Comparison of ENCODE assay signal across 1 cellular context in the genomic region with DNA sequence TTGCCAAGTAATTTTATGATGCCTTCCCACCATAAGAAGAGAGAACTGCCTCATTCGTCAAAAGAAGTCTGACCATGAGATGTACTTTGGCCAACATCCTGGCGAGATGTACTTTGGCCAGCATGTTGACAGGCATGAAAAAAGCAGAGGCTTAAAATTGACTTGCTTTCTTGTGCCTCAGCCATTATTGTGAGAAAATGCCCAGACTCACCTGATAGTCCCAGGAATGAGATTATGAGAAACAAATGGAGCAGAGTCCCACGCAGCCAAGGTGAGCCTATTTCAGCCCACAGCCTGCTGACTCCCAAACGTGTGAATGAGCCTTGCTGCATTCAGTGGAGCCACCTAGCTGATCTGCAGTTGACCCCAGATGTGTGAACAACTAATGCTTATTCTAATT.
A peak's percentile ranks its signal among the peaks of the same experiment; 100 is the strongest.
TF ChIP-seq lines count a peak whose summit lies in the region.

No MANE protein-coding gene starts in this region.

TF ChIP-seq in HepG2, 621 proteins besides CTCF, POLR2A, EP300 and RAD21 (continues in another document):
- TF ChIP-seq SALL1 (CRISPR knock-in tag; IDR thresholded peaks at IDR 0.05) (peak; percentile 21; the same call in 1 of the 2 replicates), LCORL (IDR thresholded peaks at IDR 0.05) (no peak), LCORL (CRISPR knock-in tag; IDR thresholded peaks at IDR 0.05) (no peak), SP5 (CRISPR knock-in tag; IDR thresholded peaks at IDR 0.05; ENCODE audit: borderline replicate concordance, low read depth) (no peak), FOXO1 (CRISPR knock-in tag; IDR thresholded peaks at IDR 0.05) (peak; percentile 29; the same call in 1 of the 2 replicates), ZNF644 (CRISPR knock-in tag; IDR thresholded peaks at IDR 0.05; ENCODE audit: low read depth) (peak; percentile 87), ZNF3 (CRISPR knock-in tag; IDR thresholded peaks at IDR 0.05) (no peak), IRF2 (CRISPR knock-in tag; IDR thresholded peaks at IDR 0.05) (0 out of 2 replicates have a peak, but pooled peaks have one; percentile 24), FOXA3 (CRISPR knock-in tag; IDR thresholded peaks at IDR 0.05) (peak; percentile 49; the same call in 1 of the 2 replicates), PAXIP1 (CRISPR knock-in tag; conservative IDR thresholded peaks at IDR 0.05) (peak; percentile 80), REST (IDR thresholded peaks at IDR 0.05; ENCODE audit: borderline replicate concordance in 1 of 2, low read depth in 1 of 2, low read length in 2 of 2) (no peak), GATAD2A (CRISPR knock-in tag; IDR thresholded peaks at IDR 0.05) (peak; percentile 32; the same call in 1 of the 2 replicates), HMG20A (CRISPR knock-in tag; IDR thresholded peaks at IDR 0.05; ENCODE audit: borderline replicate concordance) (peak; percentile 19; the same call in 1 of the 2 replicates), ZNF614 (CRISPR knock-in tag; IDR thresholded peaks at IDR 0.05; ENCODE audit: borderline replicate concordance) (peak; percentile 59; the same call in 1 of the 2 replicates), KDM5B (CRISPR knock-in tag; IDR thresholded peaks at IDR 0.05; ENCODE audit: borderline replicate concordance) (no peak), ZNF333 (CRISPR knock-in tag; IDR thresholded peaks at IDR 0.05; ENCODE audit: borderline replicate concordance) (no peak), MED1 (CRISPR knock-in tag; IDR thresholded peaks at IDR 0.05) (0 out of 2 replicates have a peak, but pooled peaks have one; percentile 47), ZNF235 (CRISPR knock-in tag; IDR thresholded peaks at IDR 0.05; ENCODE audit: borderline replicate concordance) (no peak), HINFP (CRISPR knock-in tag; IDR thresholded peaks at IDR 0.05; ENCODE audit: low read depth) (no peak), ZNF703 (CRISPR knock-in tag; IDR thresholded peaks at IDR 0.05; ENCODE audit: borderline replicate concordance) (no peak), ZNF766 (CRISPR knock-in tag; IDR thresholded peaks at IDR 0.05; ENCODE audit: borderline replicate concordance) (no peak), HNF4G (IDR thresholded peaks at IDR 0.05; ENCODE audit: borderline replicate concordance, low read depth, low read length) (peak; percentile 70; the same call in 1 of the 2 replicates), HNF4G (CRISPR knock-in tag; IDR thresholded peaks at IDR 0.05; ENCODE audit: borderline replicate concordance, low read depth) (peak; percentile 48; the same call in 1 of the 2 replicates), ZGPAT (CRISPR knock-in tag; IDR thresholded peaks at IDR 0.05) (peak; percentile 19; the same call in 1 of the 2 replicates), ADNP (CRISPR knock-in tag; IDR thresholded peaks at IDR 0.05) (no peak), FIP1L1 (IDR thresholded peaks at IDR 0.05; ENCODE audit: borderline replicate concordance, insufficient read depth, low read depth, low read length) (no peak), ZBED4 (CRISPR knock-in tag; IDR thresholded peaks at IDR 0.05; ENCODE audit: borderline replicate concordance) (no peak), RXRB (CRISPR knock-in tag; IDR thresholded peaks at IDR 0.05; ENCODE audit: borderline replicate concordance) (peak; percentile 22; the same call in 1 of the 2 replicates), SAP130 (CRISPR knock-in tag; IDR thresholded peaks at IDR 0.05; ENCODE audit: low read depth) (peak; percentile 40), RARA (CRISPR knock-in tag; IDR thresholded peaks at IDR 0.05) (0 out of 2 replicates have a peak, but pooled peaks have one; percentile 14), ARNTL (CRISPR knock-in tag; IDR thresholded peaks at IDR 0.05) (no peak), MYC (CRISPR knock-in tag; IDR thresholded peaks at IDR 0.05; ENCODE audit: borderline replicate concordance) (no peak), ZNF343 (CRISPR knock-in tag; IDR thresholded peaks at IDR 0.05) (no peak)
- TF ChIP-seq, protein P1, sequence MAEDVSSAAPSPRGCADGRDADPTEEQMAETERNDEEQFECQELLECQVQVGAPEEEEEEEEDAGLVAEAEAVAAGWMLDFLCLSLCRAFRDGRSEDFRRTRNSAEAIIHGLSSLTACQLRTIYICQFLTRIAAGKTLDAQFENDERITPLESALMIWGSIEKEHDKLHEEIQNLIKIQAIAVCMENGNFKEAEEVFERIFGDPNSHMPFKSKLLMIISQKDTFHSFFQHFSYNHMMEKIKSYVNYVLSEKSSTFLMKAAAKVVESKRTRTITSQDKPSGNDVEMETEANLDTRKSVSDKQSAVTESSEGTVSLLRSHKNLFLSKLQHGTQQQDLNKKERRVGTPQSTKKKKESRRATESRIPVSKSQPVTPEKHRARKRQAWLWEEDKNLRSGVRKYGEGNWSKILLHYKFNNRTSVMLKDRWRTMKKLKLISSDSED (CRISPR knock-in tag; IDR thresholded peaks at IDR 0.05) = no peak
- TF ChIP-seq, protein P2, sequence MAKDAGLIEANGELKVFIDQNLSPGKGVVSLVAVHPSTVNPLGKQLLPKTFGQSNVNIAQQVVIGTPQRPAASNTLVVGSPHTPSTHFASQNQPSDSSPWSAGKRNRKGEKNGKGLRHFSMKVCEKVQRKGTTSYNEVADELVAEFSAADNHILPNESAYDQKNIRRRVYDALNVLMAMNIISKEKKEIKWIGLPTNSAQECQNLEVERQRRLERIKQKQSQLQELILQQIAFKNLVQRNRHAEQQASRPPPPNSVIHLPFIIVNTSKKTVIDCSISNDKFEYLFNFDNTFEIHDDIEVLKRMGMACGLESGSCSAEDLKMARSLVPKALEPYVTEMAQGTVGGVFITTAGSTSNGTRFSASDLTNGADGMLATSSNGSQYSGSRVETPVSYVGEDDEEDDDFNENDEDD (CRISPR knock-in tag; IDR thresholded peaks at IDR 0.05; ENCODE audit: borderline replicate concordance) = 0 out of 2 replicates have a peak, but pooled peaks have one; percentile 32
- TF ChIP-seq, protein P3, sequence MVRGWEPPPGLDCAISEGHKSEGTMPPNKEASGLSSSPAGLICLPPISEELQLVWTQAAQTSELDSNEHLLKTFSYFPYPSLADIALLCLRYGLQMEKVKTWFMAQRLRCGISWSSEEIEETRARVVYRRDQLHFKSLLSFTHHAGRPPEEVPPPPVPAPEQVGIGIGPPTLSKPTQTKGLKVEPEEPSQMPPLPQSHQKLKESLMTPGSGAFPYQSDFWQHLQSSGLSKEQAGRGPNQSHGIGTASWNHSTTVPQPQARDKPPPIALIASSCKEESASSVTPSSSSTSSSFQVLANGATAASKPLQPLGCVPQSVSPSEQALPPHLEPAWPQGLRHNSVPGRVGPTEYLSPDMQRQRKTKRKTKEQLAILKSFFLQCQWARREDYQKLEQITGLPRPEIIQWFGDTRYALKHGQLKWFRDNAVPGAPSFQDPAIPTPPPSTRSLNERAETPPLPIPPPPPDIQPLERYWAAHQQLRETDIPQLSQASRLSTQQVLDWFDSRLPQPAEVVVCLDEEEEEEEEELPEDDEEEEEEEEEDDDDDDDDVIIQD (CRISPR knock-in tag; IDR thresholded peaks at IDR 0.05; ENCODE audit: low read depth) = peak; percentile 55; the same call in 1 of the 2 replicates
- TF ChIP-seq, protein P4, sequence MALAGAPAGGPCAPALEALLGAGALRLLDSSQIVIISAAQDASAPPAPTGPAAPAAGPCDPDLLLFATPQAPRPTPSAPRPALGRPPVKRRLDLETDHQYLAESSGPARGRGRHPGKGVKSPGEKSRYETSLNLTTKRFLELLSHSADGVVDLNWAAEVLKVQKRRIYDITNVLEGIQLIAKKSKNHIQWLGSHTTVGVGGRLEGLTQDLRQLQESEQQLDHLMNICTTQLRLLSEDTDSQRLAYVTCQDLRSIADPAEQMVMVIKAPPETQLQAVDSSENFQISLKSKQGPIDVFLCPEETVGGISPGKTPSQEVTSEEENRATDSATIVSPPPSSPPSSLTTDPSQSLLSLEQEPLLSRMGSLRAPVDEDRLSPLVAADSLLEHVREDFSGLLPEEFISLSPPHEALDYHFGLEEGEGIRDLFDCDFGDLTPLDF (CRISPR knock-in tag; IDR thresholded peaks at IDR 0.05) = no peak
